In the genomic region with DNA sequence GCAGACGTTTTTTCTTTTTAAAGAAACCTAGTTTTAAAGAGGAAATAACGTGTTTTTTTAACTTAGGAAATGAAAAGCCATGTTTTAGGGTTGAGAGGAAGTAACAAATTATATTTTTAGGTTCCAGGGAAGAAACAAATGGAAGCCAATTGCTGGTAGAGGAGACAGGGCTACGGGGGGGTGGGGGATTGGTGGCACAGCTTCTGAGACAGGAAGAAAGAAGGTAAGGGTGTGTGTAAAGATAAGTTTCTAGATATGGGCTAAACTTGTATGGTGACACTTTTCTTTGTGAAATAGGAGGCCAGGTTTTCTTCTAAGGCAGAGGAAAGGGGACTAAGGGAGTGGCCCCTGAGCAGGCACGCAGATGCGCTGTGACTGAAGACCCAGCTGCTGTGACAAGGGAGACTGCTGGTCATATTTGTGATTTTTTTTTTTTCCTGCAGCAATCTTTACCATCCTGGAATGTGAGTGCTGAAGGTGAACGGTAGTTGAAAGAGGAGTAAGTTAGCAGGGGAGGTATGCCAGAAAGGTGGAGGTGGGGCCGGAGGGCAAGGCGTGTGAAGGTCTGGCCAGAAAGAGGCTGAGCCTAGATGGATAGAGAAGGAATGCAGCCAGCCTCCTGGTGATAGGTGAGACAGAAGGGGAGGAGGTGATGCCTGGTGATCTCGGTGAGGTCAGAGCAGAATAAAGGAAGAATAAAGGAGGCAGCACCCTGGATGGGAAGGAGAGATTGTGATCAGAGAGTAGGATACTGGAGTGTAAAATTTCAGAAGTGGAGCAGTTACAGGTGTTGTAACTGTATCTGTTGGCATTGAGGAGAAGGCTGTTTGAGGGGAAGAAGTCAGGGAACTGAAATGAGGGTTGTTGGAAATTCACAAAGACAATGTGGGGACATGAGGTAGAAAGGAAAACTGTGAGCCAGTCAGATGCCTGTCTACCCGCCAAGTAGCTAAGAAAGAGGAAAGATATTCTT, we compare ENCODE assay signal across 9 cellular contexts. TPM values are rescaled to one million over a fixed set of nuclear protein-coding genes. Genes with fewer than 3 reads are reported as not detected.
DNase-seq lines count a peak whose midpoint lies in the region; ATAC-seq and TF ChIP-seq lines count a peak whose summit lies in the region.
"Had no signal": no experiment of that assay in that cellular context is flagged by ENCODE, and none has a peak within 500 bp of the region (broad histone marks: within the 10 kb centered on the region; RNA-seq: fewer than 3 reads in every experiment).

No MANE protein-coding gene starts in this region.

- H3K27me3 ChIP-seq in HCT116 (ENCODE audit: insufficient read depth, low read length), result no peaks in the 10 kb centered on the region
- no peaks in the 10 kb centered on the region for H3K27me3 ChIP-seq in fibroblast of lung (ENCODE audit: control insufficient read depth, insufficient read depth, low read length)
- no peaks in the 10 kb centered on the region for H3K27me3 ChIP-seq in sigmoid colon

- H3K4me2 ChIP-seq in HCT116 (ENCODE audit: low read length) (peak overlapping the region; percentile 99), fibroblast of lung (ENCODE audit: extremely low read depth, insufficient read depth, low read length) (peak overlapping the region; percentile 94)

- TF ChIP-seq CTCF in HCT116 (IDR thresholded peaks at IDR 0.05 in 2 of 3, conservative IDR thresholded peaks at IDR 0.05 in 1 of 3; ENCODE audit: borderline replicate concordance in 1 of 3, insufficient read depth in 1 of 3, low read depth in 2 of 3, low read length in 2 of 3) (no peak), VCaP (conservative IDR thresholded peaks at IDR 0.05) (no peak), fibroblast of lung (conservative IDR thresholded peaks at IDR 0.05 in 1 of 2, IDR thresholded peaks at IDR 0.05 in 1 of 2; ENCODE audit: low read depth in 1 of 2, low read length in 2 of 2) (no peak), sigmoid colon (IDR thresholded peaks at IDR 0.05) (no peak), GM13977 (IDR thresholded peaks at IDR 0.05; ENCODE audit: extremely low read depth, insufficient read depth, missing control alignments) (no peak)

- no peaks in the 10 kb centered on the region for H3K9me2 ChIP-seq in HCT116 (ENCODE audit: insufficient read depth)

- H4K20me1 ChIP-seq in HCT116 (ENCODE audit: insufficient read depth) (no peaks in the 10 kb centered on the region; the same call in 1 of the 2 replicates), fibroblast of lung (ENCODE audit: control insufficient read depth, extremely low read depth, insufficient read depth, low read length) (no peaks in the 10 kb centered on the region)

- H3K9me3 ChIP-seq in HCT116 (ENCODE audit: control insufficient read depth in 1 of 2, insufficient read depth in 1 of 2, low read depth in 1 of 2, low read length in 2 of 2) (no peaks in the 10 kb centered on the region), fibroblast of lung (ENCODE audit: control insufficient read depth, insufficient read depth, low read depth, low read length) (no peaks in the 10 kb centered on the region), sigmoid colon (no peaks in the 10 kb centered on the region)

- RAD21 ChIA-PET in HCT116 (lab: Charles Lee; ENCODE audit: low non-redundant PET in 1 of 2, low total read pairs in 2 of 2, uncharacterized antibody in 2 of 2, unreplicated experiment in 2 of 2), result no interaction called here

- no peak for DNase-seq in HCT116 (ENCODE audit: low read depth, low spot score)
- no peak for DNase-seq in fibroblast of lung (ENCODE audit: low read depth in 2 of 2)
- DNase-seq in sigmoid colon, result no peak
- DNase-seq in NCI-H2171 (lab: John Stamatoyannopoulos, UW), result no peak
- DNase-seq in GM13977 (ENCODE audit: low spot score), result no peak
- DNase-seq in stimulated activated CD4-positive, alpha-beta T cell treated with anti-CD3 and anti-CD28 coated beads, Interleukin-1b, Interleukin-23, amount 100 ng/mL, for 48 hours, result no peak

- H3K36me3 ChIP-seq in HCT116 (ENCODE audit: control insufficient read depth in 1 of 2, insufficient read depth in 2 of 2, low read length in 2 of 2) (peaks cover 3 to 6% of the 10 kb centered on the region in 2 experiments; a peak in 2 of 4 replicates), fibroblast of lung (ENCODE audit: control insufficient read depth, insufficient read depth, low read length) (no peaks in the 10 kb centered on the region), sigmoid colon (peaks cover 0 to 15% (median 7%) of the 10 kb centered on the region in 4 donors)

- no peak for TF ChIP-seq POLR2A in HCT116 (IDR thresholded peaks at IDR 0.05; ENCODE audit: borderline replicate concordance, extremely low read depth, insufficient read depth, insufficient read length)
- TF ChIP-seq POLR2A in sigmoid colon (IDR thresholded peaks at IDR 0.05), result no peak

- intact Hi-C loops in HCT116 (cut with micrococcal nuclease) (no loop called here), sigmoid colon (cut with DNase I) (no loop called here)

- H2AFZ ChIP-seq in HCT116 (ENCODE audit: low read depth, low read length, poor library complexity, severe bottlenecking) (no peak overlapping the region), fibroblast of lung (ENCODE audit: low read length) (no peak overlapping the region)

- POLR2A ChIA-PET in HCT116 (lab: Charles Lee), result no interaction called here

- CTCF ChIA-PET in HCT116 (lab: Charles Lee), result no interaction called here

- in situ Hi-C loops in GM13977 (cut with MboI; ENCODE audit: low pct_unique_long_range_greater_than_20kb, low sequenced_read_pairs, unreplicated experiment), result no loop called here

- peak overlapping the region; percentile 80 to 86 for H3K4me3 ChIP-seq in HCT116 (replicated peaks in 1 of 2; ENCODE audit: low read depth in 1 of 2, low read length in 2 of 2)
- peak overlapping the region; percentile 64 to 87 (median 68) for H3K4me3 ChIP-seq in fibroblast of lung (replicated peaks in 1 of 4; ENCODE audit: control extremely low read depth in 1 of 4, insufficient read depth in 1 of 4, low read depth in 3 of 4, low read length in 4 of 4)
- H3K4me3 ChIP-seq in sigmoid colon, result peak overlapping the region in 2 of 4 donors; percentile 68 to 80

- 46 to 53% methylated on average over 10 of the region's 10 CpGs for WGBS in sigmoid colon, 2 donors

- no peak for ATAC-seq in HCT116
- no peak for ATAC-seq in GM18498 (IDR thresholded peaks at IDR 0.05; ENCODE audit: unreplicated experiment)

- TF ChIP-seq RAD21 in HCT116 (IDR thresholded peaks at IDR 0.05; ENCODE audit: low read depth), result no peak

- H3K9ac ChIP-seq in HCT116 (ENCODE audit: low read length) (peak overlapping the region; percentile 78), fibroblast of lung (ENCODE audit: insufficient read depth, low read length) (no peak overlapping the region)

- no TSS peak for BruUV-seq in HCT116 (replicated peaks; lab: Mats Ljungman, UMichigan)

- H3K79me2 ChIP-seq in HCT116 (ENCODE audit: insufficient read depth, low read length) (peaks cover 35% of the 10 kb centered on the region), fibroblast of lung (ENCODE audit: control insufficient read depth, insufficient read depth, low read length) (peaks cover 28% of the 10 kb centered on the region)

- peaks cover 11 to 16% of the 10 kb centered on the region in 2 experiments for H3K4me1 ChIP-seq in HCT116 (ENCODE audit: control insufficient read depth in 1 of 2, insufficient read depth in 2 of 2, low read length in 2 of 2)
- H3K4me1 ChIP-seq in fibroblast of lung (ENCODE audit: control insufficient read depth, extremely low read depth, insufficient read depth, low read length), result no peaks in the 10 kb centered on the region
- H3K4me1 ChIP-seq in sigmoid colon, result peaks cover 0 to 15% (median 13%) of the 10 kb centered on the region in 4 donors

- H3K27ac ChIP-seq in HCT116 (ENCODE audit: low read depth, low read length) (no peak overlapping the region), VCaP (peak overlapping the region; percentile 87), fibroblast of lung (ENCODE audit: insufficient read depth, low read length) (peak overlapping the region; percentile 69), sigmoid colon (peak overlapping the region in 3 of 4 donors; percentile 76 to 85 (median 81))
- H3K27ac ChIP-seq: KMS-11 had no signal

- no peak for TF ChIP-seq EP300 in sigmoid colon (IDR thresholded peaks at IDR 0.05)

TF ChIP-seq in HCT116, 20 proteins besides CTCF, POLR2A, EP300 and RAD21:
- no peak for TF ChIP-seq POLR2AphosphoS5 (IDR thresholded peaks at IDR 0.05; ENCODE audit: low read depth, low read length)
- no peak for TF ChIP-seq TCF7L2 (IDR thresholded peaks at IDR 0.05; ENCODE audit: borderline replicate concordance, extremely low read depth, insufficient read depth, insufficient read length)
- no peak for TF ChIP-seq CEBPB (IDR thresholded peaks at IDR 0.05; ENCODE audit: low read depth)
- no peak for TF ChIP-seq JUND (IDR thresholded peaks at IDR 0.05)

RNA-seq across cellular contexts. Expression of gene GNG10, which starts 1.7 kb away (rescaled TPM):
- total RNA-seq in HCT116 (2021; ENCODE audit: unreplicated experiment) (46.8 TPM), fibroblast of lung (54.4 and 64.1 TPM in 2 replicates), sigmoid colon (100 to 1,000 TPM in 1 of 4 donors, 10 to 100 TPM in 3; 61.0 to 104 (median 79.9) TPM)
- 21.7 and 22.9 TPM in 2 replicates for polyA plus RNA-seq in HCT116 (2012)
- polyA plus RNA-seq in fibroblast of lung (109 and 129 TPM in 2 replicates), sigmoid colon (10 to 100 TPM; 32.3 to 76.3 (median 55.9) TPM)
- polyA plus RNA-seq in fibroblast of lung (2012), result 80.1 and 92.7 TPM in 2 replicates
- polyA minus RNA-seq in fibroblast of lung (ENCODE audit: low replicate concordance), result 7.1 and 12.7 TPM in 2 replicates

RNA-seq across cellular contexts. Expression of gene DNAJC25, which starts 32.0 kb away (rescaled TPM):
- total RNA-seq in HCT116 (2021; ENCODE audit: unreplicated experiment) (7.1 TPM), fibroblast of lung (6.7 and 7.3 TPM in 2 replicates), sigmoid colon (10 to 100 TPM in 1 of 4 donors, 1 to 10 TPM in 3; 7.4 to 11.5 (median 9.1) TPM)
- polyA plus RNA-seq in HCT116 (2012), result 2.4 and 3.2 TPM in 2 replicates
- polyA plus RNA-seq in fibroblast of lung (6.4 and 10.6 TPM in 2 replicates), sigmoid colon (1 to 10 TPM; 1.8 to 5.7 (median 3.5) TPM)
- 7.3 and 9.3 TPM in 2 replicates for polyA plus RNA-seq in fibroblast of lung (2012)
- 1.0 and 1.6 TPM in 2 replicates for polyA minus RNA-seq in fibroblast of lung (ENCODE audit: low replicate concordance)
